Comparison of ENCODE assay signal across 1 cellular context in genomic region chr4:186726440-186727148, GRCh38.
TF ChIP-seq lines count a peak whose summit lies in the region.

No MANE protein-coding gene starts in this region.

TF ChIP-seq in HepG2, 621 proteins besides CTCF, POLR2A, EP300 and RAD21 (continued from another document and continues in another):
- TF ChIP-seq ZNF367 (CRISPR knock-in tag; IDR thresholded peaks at IDR 0.05; ENCODE audit: borderline replicate concordance) (no peak; the same call in 1 of the 2 replicates), NR2C2 (CRISPR knock-in tag; IDR thresholded peaks at IDR 0.05; ENCODE audit: borderline replicate concordance) (peak; percentile 47; the same call in 1 of the 2 replicates), ZFYVE20 (CRISPR knock-in tag; IDR thresholded peaks at IDR 0.05; ENCODE audit: borderline replicate concordance, low read depth) (no peak), PAF1 (CRISPR knock-in tag; IDR thresholded peaks at IDR 0.05) (no peak), MED1 (CRISPR knock-in tag; IDR thresholded peaks at IDR 0.05) (peak; percentile 89), ZNF143 (CRISPR knock-in tag; IDR thresholded peaks at IDR 0.05) (no peak), PREB (CRISPR knock-in tag; IDR thresholded peaks at IDR 0.05) (no peak), HOMEZ (CRISPR knock-in tag; IDR thresholded peaks at IDR 0.05; ENCODE audit: low read depth) (0 out of 2 replicates have a peak, but pooled peaks have one; percentile 19), STAT5B (CRISPR knock-in tag; IDR thresholded peaks at IDR 0.05) (no peak), ZNF574 (CRISPR knock-in tag; IDR thresholded peaks at IDR 0.05) (peak; percentile 75), AGO1 (IDR thresholded peaks at IDR 0.05; ENCODE audit: low read depth, low read length, poor library complexity, severe bottlenecking) (no peak), FOXK2 (IDR thresholded peaks at IDR 0.05) (no peak), KMT2A (CRISPR knock-in tag; IDR thresholded peaks at IDR 0.05) (peak; percentile 88), GABPB1 (CRISPR knock-in tag; IDR thresholded peaks at IDR 0.05) (peak; percentile 83), HIVEP1 (CRISPR knock-in tag; IDR thresholded peaks at IDR 0.05) (0 out of 2 replicates have a peak, but pooled peaks have one; percentile 49), SETDB1 (CRISPR knock-in tag; IDR thresholded peaks at IDR 0.05; ENCODE audit: borderline replicate concordance) (no peak), REST (IDR thresholded peaks at IDR 0.05; ENCODE audit: borderline replicate concordance in 1 of 2, low read depth in 1 of 2, low read length in 2 of 2) (peak in 1 of 2 experiments; percentile 47; a peak in 1 of 4 replicates), TRIM22 (IDR thresholded peaks at IDR 0.05) (no peak), MED8 (CRISPR knock-in tag; IDR thresholded peaks at IDR 0.05; ENCODE audit: insufficient replicate concordance) (peak; percentile 64), ZBTB20 (CRISPR knock-in tag; IDR thresholded peaks at IDR 0.05; ENCODE audit: borderline replicate concordance, low read depth) (peak; percentile 62; the same call in 1 of the 2 replicates), ZNF460 (CRISPR knock-in tag; IDR thresholded peaks at IDR 0.05; ENCODE audit: borderline replicate concordance) (no peak; the same call in 1 of the 2 replicates), ZBTB40 (IDR thresholded peaks at IDR 0.05) (no peak), ZBTB40 (CRISPR knock-in tag; IDR thresholded peaks at IDR 0.05) (peak; percentile 71; the same call in 1 of the 2 replicates), MTF2 (CRISPR knock-in tag; IDR thresholded peaks at IDR 0.05; ENCODE audit: borderline replicate concordance) (no peak), ZNF121 (CRISPR knock-in tag; IDR thresholded peaks at IDR 0.05) (no peak), HOXA5 (CRISPR knock-in tag; IDR thresholded peaks at IDR 0.05) (0 out of 2 replicates have a peak, but pooled peaks have one; percentile 55), ZNF263 (CRISPR knock-in tag; IDR thresholded peaks at IDR 0.05) (no peak; the same call in 1 of the 2 replicates), KLF15 (CRISPR knock-in tag; IDR thresholded peaks at IDR 0.05; ENCODE audit: borderline replicate concordance) (no peak), ZNF530 (CRISPR knock-in tag; IDR thresholded peaks at IDR 0.05; ENCODE audit: low read depth) (no peak), ZNF274 (CRISPR knock-in tag; IDR thresholded peaks at IDR 0.05) (peak; percentile 61), THAP9 (CRISPR knock-in tag; IDR thresholded peaks at IDR 0.05; ENCODE audit: borderline replicate concordance) (no peak; the same call in 1 of the 2 replicates), TBP (CRISPR knock-in tag; IDR thresholded peaks at IDR 0.05) (no peak), ZSCAN22 (CRISPR knock-in tag; IDR thresholded peaks at IDR 0.05) (0 out of 2 replicates have a peak, but pooled peaks have one; percentile 54), ZNF567 (CRISPR knock-in tag; IDR thresholded peaks at IDR 0.05; ENCODE audit: borderline replicate concordance) (no peak), NCOA5 (CRISPR knock-in tag; IDR thresholded peaks at IDR 0.05) (no peak), ZSCAN30 (CRISPR knock-in tag; IDR thresholded peaks at IDR 0.05) (no peak), NFE2L1 (CRISPR knock-in tag; IDR thresholded peaks at IDR 0.05; ENCODE audit: borderline replicate concordance) (no peak), ZNF670 (CRISPR knock-in tag; IDR thresholded peaks at IDR 0.05; ENCODE audit: borderline replicate concordance) (peak; percentile 67)
